In the genomic region with DNA sequence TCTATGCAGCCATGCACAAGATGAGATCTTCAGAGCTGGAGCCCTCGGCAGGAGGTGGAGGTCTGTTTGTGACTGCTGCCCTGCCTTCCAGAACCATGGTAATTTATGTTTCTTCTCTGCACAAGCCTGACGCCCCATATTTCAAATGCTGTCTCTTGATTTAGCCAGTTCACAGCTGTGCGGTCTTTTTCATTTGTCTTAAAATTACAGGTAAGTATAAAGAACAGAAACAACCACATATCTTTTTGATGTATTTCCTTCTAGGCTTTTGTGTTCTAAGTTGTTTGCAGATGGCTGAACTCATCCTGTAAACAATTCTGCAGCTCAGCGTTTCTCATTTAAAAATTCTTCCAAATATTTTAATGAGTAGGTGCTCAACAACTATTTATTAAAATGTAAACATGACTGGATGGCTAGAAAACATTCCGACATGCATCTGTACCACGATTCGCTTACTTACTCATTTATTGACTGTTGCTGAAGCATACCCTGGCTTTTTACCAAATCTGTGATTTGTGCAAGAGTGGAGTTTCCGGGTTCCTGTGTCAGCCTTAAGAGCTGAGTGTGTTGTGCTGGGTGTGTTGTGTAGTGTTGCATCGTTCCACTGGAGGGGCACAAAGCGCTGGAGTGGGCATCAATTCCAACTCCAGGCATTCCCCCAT, we compare ENCODE assay signal across 8 cellular contexts. TPM values are rescaled to one million over a fixed set of nuclear protein-coding genes. Genes with fewer than 3 reads are reported as not detected.
A peak's percentile ranks its signal among the peaks of the same experiment; 100 is the strongest.
DNase-seq lines count a peak whose midpoint lies in the region; ATAC-seq and TF ChIP-seq lines count a peak whose summit lies in the region.

No MANE protein-coding gene starts in this region.

- 0 out of 2 replicates have a peak, but pooled peaks have one; percentile 2 for TF ChIP-seq CTCF in AG10803 (conservative IDR thresholded peaks at IDR 0.05; ENCODE audit: low read length)
- TF ChIP-seq CTCF in hepatocyte (IDR thresholded peaks at IDR 0.05; ENCODE audit: poor library complexity) = peak; percentile 18

- DNase-seq in AG10803 (ENCODE audit: low read depth) (peak; percentile 81), hepatocyte (ENCODE audit: low spot score) (peak; percentile 46), SIG-M5 treated with dmso at 0.1 percent for 504 hours (lab: John Stamatoyannopoulos, UW; ENCODE audit: unreplicated experiment) (no peak), NCI-H1694 (lab: John Stamatoyannopoulos, UW) (no peak), DMS 273 treated with DMSO at 0.1 percent for 48 hours (lab: John Stamatoyannopoulos, UW) (no peak), NCI-H2107 treated with DMSO at 0.1 percent for 48 hours (lab: John Stamatoyannopoulos, UW; ENCODE audit: unreplicated experiment) (no peak)
- DNase-seq in activated CD4-positive, alpha-beta memory T cell treated with anti-CD3 and anti-CD28 coated beads for 36 hours = peak; percentile 63

- intact Hi-C loops in activated CD4-positive, alpha-beta memory T cell treated with anti-CD3 and anti-CD28 coated beads for 36 hours (cut with micrococcal nuclease) = loop anchor here (1.0 to 10.0 kb wide), 7 partner anchors 9 to 679 kb away; no protein-coding TSS in a partner anchor

- H2AFZ ChIP-seq in hepatocyte = no peak overlapping the region

- no peaks in the 10 kb centered on the region for H3K9me2 ChIP-seq in hepatocyte (replicated peaks; ENCODE audit: insufficient read depth)

- no peaks in the 10 kb centered on the region for H3K9me3 ChIP-seq in hepatocyte (ENCODE audit: low read depth)

- no peaks in the 10 kb centered on the region for H3K9me3 Mint-ChIP-seq in activated CD4-positive, alpha-beta memory T cell treated with anti-CD3 and anti-CD28 coated beads for 36 hours

- H3K4me1 Mint-ChIP-seq in activated CD4-positive, alpha-beta memory T cell treated with anti-CD3 and anti-CD28 coated beads for 36 hours (ENCODE audit: low read depth) = peaks cover 95% of the 10 kb centered on the region

- H3K27me3 Mint-ChIP-seq in activated CD4-positive, alpha-beta memory T cell treated with anti-CD3 and anti-CD28 coated beads for 36 hours = no peaks in the 10 kb centered on the region

- H3K36me3 ChIP-seq in hepatocyte (replicated peaks; ENCODE audit: insufficient read depth, low read depth) = no peaks in the 10 kb centered on the region

- POLR2A ChIA-PET in activated CD4-positive, alpha-beta memory T cell treated with anti-CD3 and anti-CD28 coated beads for 36 hours (lab: Charles Lee) = interaction anchor here (1.0 to 2.7 kb wide), 4 partner anchors 13 to 57 kb away, joined by 3 to 16 read pairs (median 10); no protein-coding TSS in a partner anchor

- H3K4me3 Mint-ChIP-seq in activated CD4-positive, alpha-beta memory T cell treated with anti-CD3 and anti-CD28 coated beads for 36 hours = peak overlapping the region; percentile 60

- peak; percentile 41 for ATAC-seq in GM21529 (IDR thresholded peaks at IDR 0.05; ENCODE audit: unreplicated experiment)

- WGBS in hepatocyte (ENCODE audit: low lambda C conversion rate, missing lambda C conversion rate) = 48% methylated on average over 10 of the region's 10 CpGs

- peaks cover 34% of the 10 kb centered on the region for H3K79me2 ChIP-seq in hepatocyte

- peaks cover 5% of the 10 kb centered on the region for H3K4me1 ChIP-seq in hepatocyte (ENCODE audit: insufficient read depth)

- H3K27ac ChIP-seq in hepatocyte = peak overlapping the region; percentile 16

- H3K36me3 Mint-ChIP-seq in activated CD4-positive, alpha-beta memory T cell treated with anti-CD3 and anti-CD28 coated beads for 36 hours = peaks cover 25% of the 10 kb centered on the region

- CTCF ChIA-PET in activated CD4-positive, alpha-beta memory T cell treated with anti-CD3 and anti-CD28 coated beads for 36 hours (lab: Charles Lee) = interaction anchor here (0.8 to 4.5 kb wide), 9 partner anchors 11 to 57 kb away, joined by 3 to 22 read pairs (median 5); no protein-coding TSS in a partner anchor

- no peaks in the 10 kb centered on the region for H3K27me3 ChIP-seq in hepatocyte

- H4K20me1 ChIP-seq in hepatocyte (ENCODE audit: insufficient read depth, poor library complexity, severe bottlenecking) = no peaks in the 10 kb centered on the region

- peak overlapping the region; percentile 38 for H3K4me2 ChIP-seq in hepatocyte

- no peak overlapping the region for H3K4me3 ChIP-seq in AG10803 (ENCODE audit: low read length)
- H3K4me3 ChIP-seq in hepatocyte = no peak overlapping the region

- peak overlapping the region; percentile 84 for H3K27ac Mint-ChIP-seq in activated CD4-positive, alpha-beta memory T cell treated with anti-CD3 and anti-CD28 coated beads for 36 hours

RNA-seq across cellular contexts. Expression of a gene that starts 58.9 kb away (rescaled TPM):
- total RNA-seq in activated CD4-positive, alpha-beta memory T cell treated with anti-CD3 and anti-CD28 coated beads for 36 hours = 100 to 1,000 TPM; 107 to 108 TPM
- total RNA-seq in hepatocyte = 20.5 and 31.1 TPM in 2 replicates
- polyA plus RNA-seq in hepatocyte = 15.1 and 16.5 TPM in 2 replicates

Comparison
In these comparisons a context has a peak if more than half of its experiments do, and no peak if none do; other contexts are left out.
1. DNase-seq: peak in AG10803 (single experiment), activated CD4-positive, alpha-beta memory T cell treated with anti-CD3 and anti-CD28 coated beads for 36 hours (single experiment) and hepatocyte (single experiment); none in SIG-M5 treated with dmso at 0.1 percent for 504 hours (single experiment), NCI-H1694 (single experiment), DMS 273 treated with DMSO at 0.1 percent for 48 hours (single experiment) and NCI-H2107 treated with DMSO at 0.1 percent for 48 hours (single experiment).